ENCODE assay signal across 31 cellular contexts in the genomic region with DNA sequence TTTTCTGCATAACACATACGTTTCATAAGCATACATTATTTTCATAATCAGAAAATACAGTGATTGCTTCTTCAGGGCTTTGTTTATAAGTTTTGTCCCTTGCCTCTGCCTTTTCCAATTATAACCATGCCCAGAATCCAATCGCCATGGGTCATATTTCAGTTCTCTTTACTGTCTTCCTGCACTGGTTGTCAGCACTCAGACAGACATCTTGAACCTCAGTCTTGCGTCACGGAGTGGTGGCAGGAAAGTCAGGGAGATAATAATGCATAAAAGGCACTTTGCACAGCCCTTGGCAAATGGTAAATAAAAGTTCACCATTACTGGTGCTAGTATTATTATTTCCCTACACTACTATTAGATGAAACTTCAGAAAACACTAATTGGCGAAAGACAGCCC.
"Had no signal": no experiment of that assay in that cellular context is flagged by ENCODE, and none has a peak within 500 bp of the region (broad histone marks: within the 10 kb centered on the region; RNA-seq: fewer than 3 reads in every experiment).

No MANE protein-coding gene starts in this region.

- FAIRE-seq: astrocyte, endothelial cell of umbilical vein, kidney had no signal

- H3K4me3 ChIP-seq: heart left ventricle, suprapubic skin, tibial nerve had no signal

- H3K36me3 Mint-ChIP-seq: immature natural killer cell, WTC11 had no signal

- H3K4me3 Mint-ChIP-seq: activated CD4-positive, alpha-beta memory T cell treated with anti-CD3 and anti-CD28 coated beads, Interleukin-2, amount 10 ng/mL, durations not matched to agents 7 days and 5 days; activated CD4-positive, alpha-beta T cell treated with anti-CD3 and anti-CD28 coated beads, Interleukin-2, amount 10 ng/mL, durations not matched to agents 7 days and 5 days; activated T-cell treated with anti-CD3 and anti-CD28 coated beads, Interleukin-2, amount 50 U/mL, for 4 hours; activated T-helper 17 cell treated with anti-CD3 and anti-CD28 coated beads, Interleukin-2, amount 50 U/mL, for 72 hours; effector memory CD8-positive, alpha-beta T cell; immature natural killer cell; naive thymus-derived CD4-positive, alpha-beta T cell; neural crest cell; WTC11 had no signal

- H3K36me3 ChIP-seq: brain microvascular endothelial cell, heart left ventricle, suprapubic skin, tibial nerve had no signal

- DNase-seq: activated CD4-positive, alpha-beta memory T cell treated with anti-CD3 and anti-CD28 coated beads, Interleukin-2, amount 10 ng/mL, durations not matched to agents 7 days and 5 days; activated CD4-positive, alpha-beta T cell treated with anti-CD3 and anti-CD28 coated beads for 1 hour; activated CD4-positive, alpha-beta T cell treated with anti-CD3 and anti-CD28 coated beads, Interleukin-2, amount 10 ng/mL, durations not matched to agents 7 days and 5 days; activated gamma-delta T cell treated with Interleukin-2 at 50 U/mL for 16 hours; activated naive CD4-positive, alpha-beta T cell treated with anti-CD3 and anti-CD28 coated beads, Interleukin-2, amount 50 U/mL, for 16 hours; activated T-cell treated with anti-CD3 and anti-CD28 coated beads, Interleukin-2, amount 50 U/mL, for 4 hours; amniotic stem cell; brain microvascular endothelial cell; caudate nucleus; cortex of kidney; effector memory CD8-positive, alpha-beta T cell; heart left ventricle; hypothalamus; immature natural killer cell; kidney; midbrain; naive thymus-derived CD4-positive, alpha-beta T cell; nucleus accumbens; posterior cingulate gyrus; right cardiac atrium; stimulated activated CD4-positive, alpha-beta T cell treated with anti-CD3 and anti-CD28 coated beads, Interleukin-15, amount 100 ng/mL, for 24 hours; stimulated activated CD4-positive, alpha-beta T cell treated with anti-CD3 and anti-CD28 coated beads, Interleukin-2, amount 100 ng/mL, for 24 hours; stimulated activated naive CD4-positive, alpha-beta T cell; T1000 had no signal

- H3K27me3 ChIP-seq: brain microvascular endothelial cell, heart left ventricle, suprapubic skin, tibial nerve had no signal

- H3K9me3 Mint-ChIP-seq: activated CD4-positive, alpha-beta memory T cell treated with anti-CD3 and anti-CD28 coated beads, Interleukin-2, amount 10 ng/mL, durations not matched to agents 7 days and 5 days; activated CD4-positive, alpha-beta T cell treated with anti-CD3 and anti-CD28 coated beads, Interleukin-2, amount 10 ng/mL, durations not matched to agents 7 days and 5 days; activated T-cell treated with anti-CD3 and anti-CD28 coated beads, Interleukin-2, amount 50 U/mL, for 4 hours; activated T-helper 17 cell treated with anti-CD3 and anti-CD28 coated beads, Interleukin-2, amount 50 U/mL, for 72 hours; immature natural killer cell; neural crest cell had no signal

- ATAC-seq: activated T-cell treated with anti-CD3 and anti-CD28 coated beads, Interleukin-2, amount 50 U/mL, for 4 hours; activated T-helper 17 cell treated with anti-CD3 and anti-CD28 coated beads, Interleukin-2, amount 50 U/mL, for 72 hours; effector memory CD8-positive, alpha-beta T cell; heart left ventricle; naive thymus-derived CD4-positive, alpha-beta T cell; right cardiac atrium; WTC11 had no signal

- H3K27ac Mint-ChIP-seq: activated CD4-positive, alpha-beta memory T cell treated with anti-CD3 and anti-CD28 coated beads, Interleukin-2, amount 10 ng/mL, durations not matched to agents 7 days and 5 days; activated CD4-positive, alpha-beta T cell treated with anti-CD3 and anti-CD28 coated beads, Interleukin-2, amount 10 ng/mL, durations not matched to agents 7 days and 5 days; activated T-helper 17 cell treated with anti-CD3 and anti-CD28 coated beads, Interleukin-2, amount 50 U/mL, for 72 hours had no signal

- H3K27me3 Mint-ChIP-seq: activated CD4-positive, alpha-beta memory T cell treated with anti-CD3 and anti-CD28 coated beads, Interleukin-2, amount 10 ng/mL, durations not matched to agents 7 days and 5 days; activated CD4-positive, alpha-beta T cell treated with anti-CD3 and anti-CD28 coated beads, Interleukin-2, amount 10 ng/mL, durations not matched to agents 7 days and 5 days; activated T-helper 17 cell treated with anti-CD3 and anti-CD28 coated beads, Interleukin-2, amount 50 U/mL, for 72 hours; effector memory CD8-positive, alpha-beta T cell; naive thymus-derived CD4-positive, alpha-beta T cell had no signal

- H3K27ac ChIP-seq: brain microvascular endothelial cell, heart left ventricle, suprapubic skin, tibial nerve had no signal

- H3K9me3 ChIP-seq: heart left ventricle, suprapubic skin, tibial nerve had no signal
